1 cellular context compared by ENCODE assay signal in the genomic region with DNA sequence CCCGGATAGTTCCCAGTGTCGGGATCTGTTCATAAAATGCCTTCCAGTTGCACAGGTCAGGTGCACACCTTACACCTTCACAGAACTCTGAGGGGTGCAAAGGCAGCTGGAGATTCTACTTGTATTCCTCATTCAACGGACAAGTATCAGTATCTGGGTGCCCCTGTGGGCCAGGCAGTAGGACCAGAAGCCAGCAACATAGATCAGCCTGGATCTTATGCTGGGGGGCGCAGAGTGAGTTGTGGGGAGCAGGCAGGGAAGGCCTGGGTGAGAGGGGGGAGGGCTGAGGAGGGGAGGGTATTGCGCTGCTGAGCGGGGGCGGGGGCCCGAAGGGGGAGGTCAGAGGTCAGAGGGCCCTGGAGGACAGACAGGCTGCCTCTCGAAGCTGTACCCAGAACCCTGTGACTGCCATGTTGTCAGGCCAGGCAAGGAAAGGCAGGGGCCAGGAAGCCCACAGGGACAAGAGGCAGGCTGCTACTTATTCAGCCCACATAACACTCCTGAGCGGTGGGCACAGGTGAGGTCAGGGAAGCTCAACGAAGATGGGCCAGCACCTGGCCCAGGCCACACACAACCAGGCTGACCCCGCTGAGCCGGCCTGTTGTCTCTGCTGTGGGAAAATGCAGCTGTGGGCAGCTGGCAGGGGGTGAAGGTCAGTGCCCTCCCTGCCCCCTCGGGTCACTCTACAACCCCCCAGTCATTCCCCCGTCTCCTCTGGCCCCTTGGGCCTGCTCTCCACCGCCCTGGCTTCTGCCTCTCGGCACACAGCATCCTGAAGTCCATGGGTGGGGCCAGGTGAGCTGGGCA.
TF ChIP-seq lines count a peak whose summit lies in the region.

No MANE protein-coding gene starts in this region.

TF ChIP-seq in A549, 52 proteins besides CTCF, POLR2A, EP300 and RAD21:
- no peak for TF ChIP-seq JUNB (IDR thresholded peaks at IDR 0.05)
- no peak for TF ChIP-seq GATA3 (IDR thresholded peaks at IDR 0.05; ENCODE audit: borderline replicate concordance)
- TF ChIP-seq ZFP36 (IDR thresholded peaks at IDR 0.05; ENCODE audit: borderline replicate concordance, partially characterized antibody), result no peak
- TF ChIP-seq RCOR1 (IDR thresholded peaks at IDR 0.05; ENCODE audit: low read depth, low read length), result no peak
- no peak for TF ChIP-seq FOXS1 (CRISPR knock-in tag; IDR thresholded peaks at IDR 0.05)
- TF ChIP-seq TP53 (CRISPR knock-in tag; IDR thresholded peaks at IDR 0.05), result no peak
- no peak for TF ChIP-seq ZNF302 (CRISPR knock-in tag; IDR thresholded peaks at IDR 0.05)
- no peak for TF ChIP-seq RARB (CRISPR knock-in tag; IDR thresholded peaks at IDR 0.05)
- no peak for TF ChIP-seq ZC3H11A (IDR thresholded peaks at IDR 0.05)
- no peak for TF ChIP-seq SREBF2 (IDR thresholded peaks at IDR 0.05)
- TF ChIP-seq POLR2AphosphoS2 (conservative IDR thresholded peaks at IDR 0.05; ENCODE audit: low read length), result no peak
- TF ChIP-seq HOXB5 (CRISPR knock-in tag; IDR thresholded peaks at IDR 0.05), result no peak
- TF ChIP-seq ZSCAN20 (CRISPR knock-in tag; IDR thresholded peaks at IDR 0.05), result no peak
- no peak for TF ChIP-seq ESRRA (IDR thresholded peaks at IDR 0.05; ENCODE audit: borderline replicate concordance, low read length)
- TF ChIP-seq, protein P1, sequence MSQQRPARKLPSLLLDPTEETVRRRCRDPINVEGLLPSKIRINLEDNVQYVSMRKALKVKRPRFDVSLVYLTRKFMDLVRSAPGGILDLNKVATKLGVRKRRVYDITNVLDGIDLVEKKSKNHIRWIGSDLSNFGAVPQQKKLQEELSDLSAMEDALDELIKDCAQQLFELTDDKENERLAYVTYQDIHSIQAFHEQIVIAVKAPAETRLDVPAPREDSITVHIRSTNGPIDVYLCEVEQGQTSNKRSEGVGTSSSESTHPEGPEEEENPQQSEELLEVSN (IDR thresholded peaks at IDR 0.05; ENCODE audit: borderline replicate concordance, low read depth), result no peak
- no peak for TF ChIP-seq HOXA7 (CRISPR knock-in tag; IDR thresholded peaks at IDR 0.05)
- TF ChIP-seq RFX5 (IDR thresholded peaks at IDR 0.05), result no peak
- TF ChIP-seq, protein P2, sequence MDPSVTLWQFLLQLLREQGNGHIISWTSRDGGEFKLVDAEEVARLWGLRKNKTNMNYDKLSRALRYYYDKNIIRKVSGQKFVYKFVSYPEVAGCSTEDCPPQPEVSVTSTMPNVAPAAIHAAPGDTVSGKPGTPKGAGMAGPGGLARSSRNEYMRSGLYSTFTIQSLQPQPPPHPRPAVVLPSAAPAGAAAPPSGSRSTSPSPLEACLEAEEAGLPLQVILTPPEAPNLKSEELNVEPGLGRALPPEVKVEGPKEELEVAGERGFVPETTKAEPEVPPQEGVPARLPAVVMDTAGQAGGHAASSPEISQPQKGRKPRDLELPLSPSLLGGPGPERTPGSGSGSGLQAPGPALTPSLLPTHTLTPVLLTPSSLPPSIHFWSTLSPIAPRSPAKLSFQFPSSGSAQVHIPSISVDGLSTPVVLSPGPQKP (IDR thresholded peaks at IDR 0.05; ENCODE audit: low read depth, low read length), result no peak
- TF ChIP-seq FOSB (CRISPR knock-in tag; IDR thresholded peaks at IDR 0.05), result no peak
TF ChIP-seq in A549: peak in this region for 0.
